In genomic region chr5:160286947-160287346, GRCh38 we compare ENCODE assay signal across 20 cellular contexts. TPM values are rescaled to one million over a fixed set of nuclear protein-coding genes. Genes with fewer than 3 reads are reported as not detected.
A peak's percentile ranks its signal among the peaks of the same experiment; 100 is the strongest.
DNase-seq lines count a peak whose midpoint lies in the region; ATAC-seq, FAIRE-seq and TF ChIP-seq lines count a peak whose summit lies in the region.
"Had no signal": no experiment of that assay in that cellular context is flagged by ENCODE, and none has a peak within 500 bp of the region (broad histone marks: within the 10 kb centered on the region; RNA-seq: fewer than 3 reads in every experiment).

No MANE protein-coding gene starts in this region.

- CTCF ChIA-PET in GM10248 (lab: Yijun Ruan, JAX), result interaction anchor here (0.6 to 1.2 kb wide), 3 partner anchors 20 to 88 kb away, joined by 3 read pairs; no protein-coding TSS in a partner anchor

- ATAC-seq in foreskin keratinocyte (no peak), GM21825 (IDR thresholded peaks at IDR 0.05; ENCODE audit: unreplicated experiment) (no peak)

- H3K9me3 ChIP-seq in HUES48 (ENCODE audit: control insufficient read depth, insufficient read depth, low read length) (no peaks in the 10 kb centered on the region), SJCRH30 (replicated peaks) (no peaks in the 10 kb centered on the region), iPS DF 6.9 (ENCODE audit: control insufficient read depth, insufficient read depth, low read length) (no peaks in the 10 kb centered on the region), neutrophil (no peaks in the 10 kb centered on the region)
- H3K9me3 ChIP-seq: ascending aorta had no signal

- WGBS in iPS DF 6.9 (ENCODE audit: insufficient coverage, insufficient read length), result no CpG with 5 or more reads among the region's 6 CpGs

- TF ChIP-seq CTCF in neutrophil (IDR thresholded peaks at IDR 0.05) (no peak), foreskin keratinocyte (conservative IDR thresholded peaks at IDR 0.05) (no peak), GM10248 (IDR thresholded peaks at IDR 0.05; ENCODE audit: control extremely low read depth, extremely low read depth, low read depth, missing control alignments) (no peak)

- FAIRE-seq in urothelium cell line (lab: Jason Lieb, UNC), result no peak
- FAIRE-seq: frontal cortex, GM18507 had no signal

- H3K36me3 ChIP-seq in HUES48 (ENCODE audit: control insufficient read depth, insufficient read depth, low read length) (0 out of 2 replicates have a peak, but pooled peaks cover 5% of the 10 kb centered on the region), SJCRH30 (peaks cover 5% of the 10 kb centered on the region; the same call in 1 of the 2 replicates), iPS DF 6.9 (ENCODE audit: control insufficient read depth, insufficient read depth, low read length) (no peaks in the 10 kb centered on the region), neutrophil (no peaks in the 10 kb centered on the region)
- H3K36me3 ChIP-seq: ascending aorta had no signal

- no peak for DNase-seq in SJCRH30
- DNase-seq in iPS DF 6.9 (ENCODE audit: low read depth, low spot score), result no peak
- DNase-seq in foreskin keratinocyte, result no peak
- no peak for DNase-seq in urothelium cell line (ENCODE audit: low spot score)
- no peak for DNase-seq in GM10248 (ENCODE audit: extremely low spot score)
- DNase-seq: activated CD4-positive, alpha-beta T cell treated with anti-CD3 and anti-CD28 coated beads, Interleukin-2, amount 50 U/mL, for 48 hours; activated naive CD4-positive, alpha-beta T cell treated with anti-CD3 and anti-CD28 coated beads, Interleukin-2, amount 10 ng/mL, durations not matched to agents 7 days and 5 days; cortex of kidney; GOT3; NCI-H187 treated with DMSO at 0.1 percent for 48 hours; stimulated activated naive CD4-positive, alpha-beta T cell had no signal

- H3K27me3 ChIP-seq in HUES48 (ENCODE audit: control insufficient read depth, insufficient read depth, low read length), result no peaks in the 10 kb centered on the region
- H3K27me3 ChIP-seq in SJCRH30, result no peaks in the 10 kb centered on the region
- no peaks in the 10 kb centered on the region for H3K27me3 ChIP-seq in iPS DF 6.9 (ENCODE audit: control insufficient read depth, insufficient read depth, low read length)
- no peaks in the 10 kb centered on the region for H3K27me3 ChIP-seq in neutrophil
- no peaks in the 10 kb centered on the region for H3K27me3 ChIP-seq in foreskin keratinocyte
- H3K27me3 ChIP-seq: ascending aorta had no signal

- H3K4me3 ChIP-seq in HUES48 (ENCODE audit: low read depth, low read length) (0 out of 2 replicates have a peak overlapping the region, but pooled peaks have one; percentile 1), SJCRH30 (no peak overlapping the region), iPS DF 6.9 (ENCODE audit: low read length) (no peak overlapping the region), neutrophil (ENCODE audit: low read depth in 1 of 2, low read length in 1 of 2) (no peak overlapping the region)
- H3K4me3 ChIP-seq: ascending aorta had no signal

- H3K27ac ChIP-seq in HUES48 (ENCODE audit: low read depth, low read length) (peak overlapping the region; percentile 96), SJCRH30 (peak overlapping the region; percentile 32; the same call in 1 of the 2 replicates), iPS DF 6.9 (ENCODE audit: low read length) (peak overlapping the region; percentile 57), neutrophil (peak overlapping the region; percentile 50), foreskin keratinocyte (no peak overlapping the region)
- H3K27ac ChIP-seq: VCaP had no signal

- POLR2A ChIA-PET in GM10248 (lab: Yijun Ruan, JAX), result no interaction called here

- H3K9ac ChIP-seq in HUES48 (ENCODE audit: low read depth, low read length), result 0 out of 2 replicates have a peak overlapping the region, but pooled peaks have one; percentile 6

- peaks cover 30% of the 10 kb centered on the region for H3K4me1 ChIP-seq in HUES48 (ENCODE audit: control insufficient read depth, insufficient read depth, low read length)
- peaks cover 19% of the 10 kb centered on the region for H3K4me1 ChIP-seq in SJCRH30
- peaks cover 17% of the 10 kb centered on the region for H3K4me1 ChIP-seq in iPS DF 6.9 (ENCODE audit: control insufficient read depth, insufficient read depth, low read length)
- H3K4me1 ChIP-seq in neutrophil (ENCODE audit: control insufficient read depth in 1 of 2, insufficient read depth in 1 of 2, low read depth in 1 of 2, low read length in 1 of 2), result peaks cover 53 to 73% of the 10 kb centered on the region in 2 experiments
- H3K4me1 ChIP-seq in foreskin keratinocyte, result peaks cover 9% of the 10 kb centered on the region

RNA-seq across cellular contexts. Expression of gene CCNJL, which starts 25.4 kb away (rescaled TPM):
- total RNA-seq in SJCRH30 (2014; rRNA removed; shearing (Covaris generic)), result 6.5 and 6.8 TPM in 2 replicates
- total RNA-seq in foreskin keratinocyte, result 3.1 and 3.5 TPM in 2 replicates
- 2.5 TPM in 2 replicates for polyA plus RNA-seq in foreskin keratinocyte
- total RNA-seq: ascending aorta; T-helper 1 cell treated with Interleukin-12 subunit alpha and Interleukin-12 subunit beta and Interleukin-4 antibody, amounts not matched to agents 30 ng/mL and 1 ng/mL, for 36 hours had no signal

RNA-seq across cellular contexts. Expression of gene FABP6, which starts 57.6 kb away (rescaled TPM):
- total RNA-seq in SJCRH30 (2014; rRNA removed; shearing (Covaris generic)), result 0.20 and 0.43 TPM in 2 replicates
- total RNA-seq in foreskin keratinocyte, result not detected in 2 replicates
- polyA plus RNA-seq in foreskin keratinocyte, result 0.07 TPM in 1 of 2 replicates, not detected in the other
- total RNA-seq: ascending aorta; mesenteric fat pad; T-helper 1 cell treated with Interleukin-12 subunit alpha and Interleukin-12 subunit beta and Interleukin-4 antibody, amounts not matched to agents 30 ng/mL and 1 ng/mL, for 36 hours had no signal
